9 cellular contexts compared by ENCODE assay signal in the genomic region with DNA sequence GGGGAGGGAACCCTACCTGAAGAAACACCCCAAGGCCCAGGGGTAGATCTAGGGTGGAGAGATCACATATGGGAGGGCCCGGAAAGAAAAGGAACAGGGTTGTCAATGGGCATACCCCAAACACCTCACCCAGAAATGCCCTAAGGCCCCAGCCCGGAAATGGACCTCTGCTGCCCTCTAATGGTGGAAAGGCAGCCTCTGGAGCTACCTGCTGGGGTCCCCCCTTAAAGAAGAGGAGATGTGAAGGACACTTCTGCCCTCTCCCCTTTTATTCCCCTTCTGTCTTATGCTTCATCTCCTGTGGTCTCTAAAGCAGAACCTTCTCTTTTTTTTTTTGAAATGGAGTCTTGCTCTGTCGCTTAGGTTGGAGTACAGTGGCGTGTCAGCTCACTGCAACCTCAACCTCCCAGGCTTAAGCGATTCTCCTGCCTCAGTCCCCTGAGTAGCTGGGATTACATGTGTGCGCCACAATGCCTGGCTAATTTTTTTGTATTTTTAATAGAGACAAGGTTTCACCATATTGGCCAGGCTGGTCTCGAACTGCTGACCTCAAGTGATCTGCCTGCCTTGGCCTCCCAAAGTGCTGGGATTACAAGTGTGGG. TPM values are rescaled to one million over a fixed set of nuclear protein-coding genes. Genes with fewer than 3 reads are reported as not detected.
A peak's percentile ranks its signal among the peaks of the same experiment; 100 is the strongest.
DNase-seq lines count a peak whose midpoint lies in the region; ATAC-seq and TF ChIP-seq lines count a peak whose summit lies in the region.
"Had no signal": no experiment of that assay in that cellular context is flagged by ENCODE, and none has a peak within 500 bp of the region (broad histone marks: within the 10 kb centered on the region; RNA-seq: fewer than 3 reads in every experiment).

No MANE protein-coding gene starts in this region.

- intact Hi-C loops in heart left ventricle (cut with DNase I) = loop anchor here (1.0 to 5.0 kb wide), 11 partner anchors 48 to 214 kb away; a partner anchor contains a TSS

- H3K27me3 Mint-ChIP-seq in activated naive CD8-positive, alpha-beta T cell treated with anti-CD3 and anti-CD28 coated beads, Interleukin-2, amount 10 ng/mL, durations not matched to agents 7 days and 5 days = no peaks in the 10 kb centered on the region

- peak overlapping the region; percentile 58; the same call in 1 of the 2 replicates for H2AFZ ChIP-seq in KMS-11 (ENCODE audit: low read depth)
- peak overlapping the region; percentile 13 for H2AFZ ChIP-seq in SU-DHL-6 (ENCODE audit: low read depth, low read length, severe bottlenecking)

- H3K9me3 Mint-ChIP-seq in activated naive CD8-positive, alpha-beta T cell treated with anti-CD3 and anti-CD28 coated beads, Interleukin-2, amount 10 ng/mL, durations not matched to agents 7 days and 5 days = no peaks in the 10 kb centered on the region

- POLR2A ChIA-PET in activated naive CD8-positive, alpha-beta T cell treated with anti-CD3 and anti-CD28 coated beads, Interleukin-2, amount 10 ng/mL, durations not matched to agents 7 days and 5 days (lab: Charles Lee) = interaction anchor here (0.6 to 1.1 kb wide), 7 partner anchors 9 to 319 kb away, joined by 3 to 5 read pairs (median 3); no protein-coding TSS in a partner anchor

- peaks cover 24% of the 10 kb centered on the region for H3K4me1 Mint-ChIP-seq in activated naive CD8-positive, alpha-beta T cell treated with anti-CD3 and anti-CD28 coated beads, Interleukin-2, amount 10 ng/mL, durations not matched to agents 7 days and 5 days

- peak overlapping the region; percentile 61 for H3K27ac Mint-ChIP-seq in activated naive CD8-positive, alpha-beta T cell treated with anti-CD3 and anti-CD28 coated beads, Interleukin-2, amount 10 ng/mL, durations not matched to agents 7 days and 5 days

- H3K4me2 ChIP-seq in KMS-11 (no peak overlapping the region), SU-DHL-6 (ENCODE audit: low read depth, low read length, poor library complexity, severe bottlenecking) (no peak overlapping the region)

- TF ChIP-seq POLR2A in heart left ventricle (IDR thresholded peaks at IDR 0.05) = no peak

- peak; percentile 17 for ATAC-seq in activated naive CD8-positive, alpha-beta T cell treated with anti-CD3 and anti-CD28 coated beads, Interleukin-2, amount 10 ng/mL, durations not matched to agents 7 days and 5 days (ENCODE audit: low read depth)
- ATAC-seq in heart left ventricle (peak in 2 of 4 donors; percentile 19 to 44), GM19397 (IDR thresholded peaks at IDR 0.05; ENCODE audit: unreplicated experiment) (no peak), GM18502 (IDR thresholded peaks at IDR 0.05; ENCODE audit: poor library complexity, unreplicated experiment) (no peak)

- DNase-seq in DMS53 treated with DMSO at 0.1 percent for 48 hours (lab: John Stamatoyannopoulos, UW; ENCODE audit: unreplicated experiment) = peak; percentile 10
- DNase-seq in activated naive CD8-positive, alpha-beta T cell treated with anti-CD3 and anti-CD28 coated beads, Interleukin-2, amount 10 ng/mL, durations not matched to agents 7 days and 5 days = peak; percentile 84
- peak; percentile 67 to 84 (median 76) for DNase-seq in heart left ventricle
- no peak for DNase-seq in retinal pigment epithelial cell (ENCODE audit: low read depth)

- H3K4me3 Mint-ChIP-seq in activated naive CD8-positive, alpha-beta T cell treated with anti-CD3 and anti-CD28 coated beads, Interleukin-2, amount 10 ng/mL, durations not matched to agents 7 days and 5 days = no peak overlapping the region

- H3K27me3 ChIP-seq in KMS-11 (ENCODE audit: insufficient read depth, low read depth) (no peaks in the 10 kb centered on the region), SU-DHL-6 (ENCODE audit: low read length) (no peaks in the 10 kb centered on the region), heart left ventricle (no peaks in the 10 kb centered on the region)

- H3K36me3 Mint-ChIP-seq in activated naive CD8-positive, alpha-beta T cell treated with anti-CD3 and anti-CD28 coated beads, Interleukin-2, amount 10 ng/mL, durations not matched to agents 7 days and 5 days = no peaks in the 10 kb centered on the region

- 58 to 66% (median 66%) methylated on average over 7 of the region's 7 CpGs for WGBS in heart left ventricle, 4 donors

- no peaks in the 10 kb centered on the region for H3K79me2 ChIP-seq in KMS-11 (ENCODE audit: insufficient read depth, low read depth)
- no peaks in the 10 kb centered on the region for H3K79me2 ChIP-seq in SU-DHL-6 (ENCODE audit: insufficient read depth, low read length)

- H3K36me3 ChIP-seq in KMS-11 (ENCODE audit: insufficient read depth) (no peaks in the 10 kb centered on the region), SU-DHL-6 (ENCODE audit: low read length) (no peaks in the 10 kb centered on the region), heart left ventricle (no peaks in the 10 kb centered on the region)

- TF ChIP-seq CTCF in KMS-11 (conservative IDR thresholded peaks at IDR 0.05; ENCODE audit: low read depth, low read length) = peak; percentile 93
- peak; percentile 95 for TF ChIP-seq CTCF in SU-DHL-6 (IDR thresholded peaks at IDR 0.05; ENCODE audit: insufficient read depth, low read length, poor library complexity, severe bottlenecking)
- peak; percentile 86 to 97 (median 92) for TF ChIP-seq CTCF in heart left ventricle (IDR thresholded peaks at IDR 0.05)
- TF ChIP-seq CTCF in retinal pigment epithelial cell (conservative IDR thresholded peaks at IDR 0.05; ENCODE audit: low read depth, low read length) = peak; percentile 95

- no peaks in the 10 kb centered on the region for H3K9me2 ChIP-seq in SU-DHL-6 (replicated peaks; ENCODE audit: insufficient read depth, low read length)

- H3K4me3 ChIP-seq in KMS-11 (IDR thresholded peaks at IDR 0.05; ENCODE audit: insufficient read depth, low read depth, low read length) = no peak overlapping the region
- no peak overlapping the region for H3K4me3 ChIP-seq in SU-DHL-6 (ENCODE audit: insufficient read depth, low read length, poor library complexity, severe bottlenecking)
- H3K4me3 ChIP-seq in heart left ventricle = no peak overlapping the region
- no peak overlapping the region for H3K4me3 ChIP-seq in retinal pigment epithelial cell (ENCODE audit: low read length)

- H3F3A ChIP-seq in SU-DHL-6 (ENCODE audit: insufficient read depth) = peaks cover 9% of the 10 kb centered on the region; the same call in 1 of the 2 replicates

- H3K9ac ChIP-seq in KMS-11 (no peak overlapping the region), SU-DHL-6 (ENCODE audit: low read length) (no peak overlapping the region)

- H3K9me3 ChIP-seq in SU-DHL-6 (ENCODE audit: insufficient read depth, low read length) = no peaks in the 10 kb centered on the region
- H3K9me3 ChIP-seq in heart left ventricle = no peaks in the 10 kb centered on the region

- no peak overlapping the region for H3K27ac ChIP-seq in KMS-11
- H3K27ac ChIP-seq in SU-DHL-6 (ENCODE audit: low read depth, low read length) = no peak overlapping the region
- peak overlapping the region in 1 of 12 donors; percentile 45 for H3K27ac ChIP-seq in heart left ventricle

- H4K20me1 ChIP-seq in KMS-11 (ENCODE audit: insufficient read depth) (no peaks in the 10 kb centered on the region), SU-DHL-6 (ENCODE audit: low read depth, low read length) (no peaks in the 10 kb centered on the region)

- peaks cover 49% of the 10 kb centered on the region for H3K4me1 ChIP-seq in KMS-11 (ENCODE audit: low read depth, poor library complexity, severe bottlenecking)
- peaks cover 7 to 53% (median 18%) of the 10 kb centered on the region in 12 donors for H3K4me1 ChIP-seq in heart left ventricle

RNA-seq across cellular contexts. Expression of a gene that starts 0.4 kb away (rescaled TPM):
- under 1 TPM; 0.85 to 0.97 TPM for total RNA-seq in activated naive CD8-positive, alpha-beta T cell treated with anti-CD3 and anti-CD28 coated beads, Interleukin-2, amount 10 ng/mL, durations not matched to agents 7 days and 5 days
- under 1 TPM in 3 of 9 donors, not detected in 6; 0.19 to 0.72 (median 0.33) TPM for total RNA-seq in heart left ventricle
- polyA plus RNA-seq in heart left ventricle = under 1 TPM; 0.19 to 0.27 TPM

RNA-seq across cellular contexts. Expression of a gene that starts 40.0 kb away (rescaled TPM):
- not detected for total RNA-seq in activated naive CD8-positive, alpha-beta T cell treated with anti-CD3 and anti-CD28 coated beads, Interleukin-2, amount 10 ng/mL, durations not matched to agents 7 days and 5 days
- not detected for total RNA-seq in heart left ventricle
- not detected for polyA plus RNA-seq in heart left ventricle
- total RNA-seq: dermis microvascular lymphatic vessel endothelial cell had no signal

RNA-seq across cellular contexts. Expression of a gene that starts 44.4 kb away (rescaled TPM):
- not detected for total RNA-seq in activated naive CD8-positive, alpha-beta T cell treated with anti-CD3 and anti-CD28 coated beads, Interleukin-2, amount 10 ng/mL, durations not matched to agents 7 days and 5 days
- not detected for total RNA-seq in heart left ventricle
- polyA plus RNA-seq in heart left ventricle = not detected
- total RNA-seq: dermis microvascular lymphatic vessel endothelial cell had no signal

RNA-seq across cellular contexts. Expression of a gene that starts 47.7 kb away (rescaled TPM):
- total RNA-seq in activated naive CD8-positive, alpha-beta T cell treated with anti-CD3 and anti-CD28 coated beads, Interleukin-2, amount 10 ng/mL, durations not matched to agents 7 days and 5 days = 10 to 100 TPM; 78.6 to 79.8 TPM
- total RNA-seq in heart left ventricle = 100 to 1,000 TPM in 5 of 9 donors, 10 to 100 TPM in 4; 19.7 to 175 (median 104) TPM
- 100 to 1,000 TPM in 1 of 2 donors, 10 to 100 TPM in 1; 36.4 to 351 TPM for polyA plus RNA-seq in heart left ventricle
